ENCODE assay signal across 8 cellular contexts in genomic region chr5:151740958-151741373, GRCh38. TPM values are rescaled to one million over a fixed set of nuclear protein-coding genes. Genes with fewer than 3 reads are reported as not detected.
DNase-seq lines count a peak whose midpoint lies in the region; ATAC-seq and TF ChIP-seq lines count a peak whose summit lies in the region.

No MANE protein-coding gene starts in this region.

- peaks cover 9 to 48% (median 39%) of the 10 kb centered on the region in 4 donors for H3K36me3 ChIP-seq in stomach

- no peaks in the 10 kb centered on the region for H3K9me3 ChIP-seq in stomach

- H3K4me3 ChIP-seq in epithelial cell of esophagus (ENCODE audit: low read length) (no peak overlapping the region), stomach (no peak overlapping the region)

- peaks cover 10 to 32% (median 22%) of the 10 kb centered on the region in 4 donors for H3K4me1 ChIP-seq in stomach

- TF ChIP-seq CTCF in epithelial cell of esophagus (IDR thresholded peaks at IDR 0.05; ENCODE audit: insufficient read depth, low read depth, low read length, missing control alignments) (no peak), stomach (IDR thresholded peaks at IDR 0.05) (no peak)

- 47 to 80% (median 64%) methylated on average over 2 of the region's 2 CpGs for WGBS in stomach, 5 donors

- intact Hi-C loops in stomach (cut with DNase I; ENCODE audit: low total_unique reads): loop anchor here (5.0 to 10.0 kb wide), 2 partner anchors 84 to 296 kb away; partner anchors contain the start of gene SLC36A1

- peak overlapping the region in 4 of 5 donors; percentile 59 to 80 (median 72) for H3K27ac ChIP-seq in stomach

- TF ChIP-seq POLR2A in stomach (IDR thresholded peaks at IDR 0.05): no peak

- H3K27me3 ChIP-seq in stomach: no peaks in the 10 kb centered on the region

- DNase-seq in HK-2 (ENCODE audit: unreplicated experiment) (peak; percentile 54), epithelial cell of esophagus (ENCODE audit: low read depth) (peak; percentile 60), stomach (no peak), AG08396 (ENCODE audit: low spot score) (no peak), NCI-H1105 (lab: John Stamatoyannopoulos, UW) (no peak)
- DNase-seq in stimulated activated naive CD4-positive, alpha-beta T cell treated with Interleukin-2 at 50 U/mL for 16 hours (lab: John Stamatoyannopoulos, UW): no peak

- no peak for TF ChIP-seq EP300 in stomach (IDR thresholded peaks at IDR 0.05)

- ATAC-seq in GM19438 (IDR thresholded peaks at IDR 0.05; ENCODE audit: low read depth, unreplicated experiment): peak; percentile 17
- no peak for ATAC-seq in HG03108 (IDR thresholded peaks at IDR 0.05; ENCODE audit: unreplicated experiment)

RNA-seq across cellular contexts. Expression of gene ATOX1, which starts 17.5 kb away (rescaled TPM):
- total RNA-seq in stomach: 10 to 100 TPM in 4 of 5 donors, not detected in 1; 24.6 to 80.6 (median 60.4) TPM
- 100 to 1,000 TPM; 111 to 177 (median 165) TPM for polyA plus RNA-seq in stomach

RNA-seq across cellular contexts. Expression of gene G3BP1, which starts 30.8 kb away (rescaled TPM):
- total RNA-seq in stomach: 100 to 1,000 TPM in 1 of 5 donors, 10 to 100 TPM in 4; 47.3 to 138 (median 68.7) TPM
- polyA plus RNA-seq in stomach: 10 to 100 TPM; 15.1 to 20.4 (median 18.6) TPM

RNA-seq across cellular contexts. Expression of gene SPARC, which starts 54.3 kb away (rescaled TPM):
- 1,000 to 10,000 TPM in 1 of 5 donors, 100 to 1,000 TPM in 3, 10 to 100 TPM in 1; 36.2 to 1,348 (median 170) TPM for total RNA-seq in stomach
- 10 to 100 TPM; 80.9 to 87.7 (median 86.7) TPM for polyA plus RNA-seq in stomach

Comparison
In these comparisons a context has a peak if more than half of its experiments do, and no peak if none do; other contexts are left out.
1. DNase-seq: peak in HK-2 (single experiment) and epithelial cell of esophagus (single experiment); none in stomach (single experiment), stimulated activated naive CD4-positive, alpha-beta T cell treated with Interleukin-2 at 50 U/mL for 16 hours (single experiment), AG08396 (single experiment) and NCI-H1105 (single experiment).